In the genomic region with DNA sequence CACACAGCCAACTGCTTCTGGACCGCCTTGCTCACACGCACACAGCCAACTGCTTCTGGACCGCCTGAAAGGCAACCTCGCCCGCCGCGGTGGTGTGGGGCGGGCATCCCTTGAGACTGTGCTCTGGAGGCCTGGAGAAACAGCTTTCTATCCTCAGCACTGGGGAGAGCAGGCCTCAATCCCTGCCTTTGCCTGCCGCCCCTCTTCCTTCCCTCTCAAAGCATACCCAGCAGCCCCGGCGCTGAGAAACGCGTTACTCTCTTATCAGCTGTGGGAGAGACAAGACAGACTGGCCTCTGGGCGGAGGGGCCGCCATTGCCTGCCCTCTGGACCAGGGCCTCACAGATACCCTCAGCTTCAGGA, we compare ENCODE assay signal across 10 cellular contexts. TPM values are rescaled to one million over a fixed set of nuclear protein-coding genes. Genes with fewer than 3 reads are reported as not detected.
DNase-seq lines count a peak whose midpoint lies in the region; ATAC-seq and TF ChIP-seq lines count a peak whose summit lies in the region.
"Had no signal": no experiment of that assay in that cellular context is flagged by ENCODE, and none has a peak within 500 bp of the region (broad histone marks: within the 10 kb centered on the region; RNA-seq: fewer than 3 reads in every experiment).

No MANE protein-coding gene starts in this region.

- peaks cover 0 to 24% (median 12%) of the 10 kb centered on the region in 4 donors for H3K36me3 ChIP-seq in stomach

- TF ChIP-seq CTCF in stomach (IDR thresholded peaks at IDR 0.05), result no peak

- H3K9me3 ChIP-seq in iPS-18c (ENCODE audit: control insufficient read depth, insufficient read depth, low read length) (peaks cover 5% of the 10 kb centered on the region), stomach (no peaks in the 10 kb centered on the region)

- no peak for TF ChIP-seq EP300 in stomach (IDR thresholded peaks at IDR 0.05)

- peak overlapping the region; percentile 22; the same call in 1 of the 2 replicates for H3K4me3 ChIP-seq in iPS-18c (ENCODE audit: insufficient read depth, low read depth, low read length)
- H3K4me3 ChIP-seq in stomach, result peak overlapping the region; percentile 61 to 81 (median 64)

- H3K9me3 Mint-ChIP-seq in T-helper 1 cell treated with Interleukin-12 subunit alpha and Interleukin-12 subunit beta and Interleukin-4 antibody, amounts not matched to agents 30 μg/mL and 1 μg/mL, for 36 hours, result no peaks in the 10 kb centered on the region
- H3K9me3 Mint-ChIP-seq in activated T-helper 2 cell treated with anti-CD3 and anti-CD28 coated beads, Interferon-gamma antibody, Interleukin-2, Interleukin-4, amounts not matched to agents 10 μg/mL and 5 μg/mL and 100 μg/mL, durations not matched to agents 14 hours and 24 hours and 36 hours, result no peaks in the 10 kb centered on the region

- peaks cover 5% of the 10 kb centered on the region for H3K27me3 Mint-ChIP-seq in T-helper 1 cell treated with Interleukin-12 subunit alpha and Interleukin-12 subunit beta and Interleukin-4 antibody, amounts not matched to agents 30 μg/mL and 1 μg/mL, for 36 hours (ENCODE audit: low read depth)
- peaks cover 2% of the 10 kb centered on the region for H3K27me3 Mint-ChIP-seq in activated T-helper 2 cell treated with anti-CD3 and anti-CD28 coated beads, Interferon-gamma antibody, Interleukin-2, Interleukin-4, amounts not matched to agents 10 μg/mL and 5 μg/mL and 100 μg/mL, durations not matched to agents 14 hours and 24 hours and 36 hours (ENCODE audit: low read depth)

- ATAC-seq in GM21447 (IDR thresholded peaks at IDR 0.05; ENCODE audit: unreplicated experiment) (no peak), HG02938 (IDR thresholded peaks at IDR 0.05; ENCODE audit: unreplicated experiment) (no peak)

- CTCF ChIA-PET in HEK293T (lab: Yijun Ruan, JAX), result interaction anchor here (0.6 to 2.7 kb wide), 5 partner anchors 9 to 526 kb away, joined by 3 to 12 read pairs (median 7); a partner anchor contains a TSS

- H3K36me3 Mint-ChIP-seq in T-helper 1 cell treated with Interleukin-12 subunit alpha and Interleukin-12 subunit beta and Interleukin-4 antibody, amounts not matched to agents 30 μg/mL and 1 μg/mL, for 36 hours (ENCODE audit: low read depth), result peaks cover 3% of the 10 kb centered on the region
- peaks cover 3% of the 10 kb centered on the region for H3K36me3 Mint-ChIP-seq in activated T-helper 2 cell treated with anti-CD3 and anti-CD28 coated beads, Interferon-gamma antibody, Interleukin-2, Interleukin-4, amounts not matched to agents 10 μg/mL and 5 μg/mL and 100 μg/mL, durations not matched to agents 14 hours and 24 hours and 36 hours (ENCODE audit: low read depth)

- no peak for DNase-seq in T-helper 1 cell
- no peak for DNase-seq in activated T-helper 2 cell treated with anti-CD3 and anti-CD28 coated beads, Interferon-gamma antibody, Interleukin-2, Interleukin-4, amounts not matched to agents 10 μg/mL and 5 μg/mL and 100 μg/mL, durations not matched to agents 14 hours and 24 hours and 36 hours (ENCODE audit: low spot score)
- DNase-seq in stomach, result no peak
- no peak for DNase-seq in HEK293T (ENCODE audit: extremely low spot score)
- DNase-seq: NCI-H2171 had no signal

- H3K27me3 ChIP-seq in stomach, result peaks cover 0 to 22% (median 0%) of the 10 kb centered on the region in 3 donors

- H3K27ac ChIP-seq in stomach, result peak overlapping the region in 3 of 5 donors; percentile 77 to 81 (median 80)

- intact Hi-C loops in activated T-helper 2 cell treated with anti-CD3 and anti-CD28 coated beads, Interferon-gamma antibody, Interleukin-2, Interleukin-4, amounts not matched to agents 10 μg/mL and 5 μg/mL and 100 μg/mL, durations not matched to agents 14 hours and 24 hours and 36 hours (cut with micrococcal nuclease), result loop anchor here (5.0 to 10.0 kb wide), 3 partner anchors 182 to 1820 kb away; a partner anchor contains a TSS
- intact Hi-C loops in stomach (cut with DNase I; ENCODE audit: low total_unique reads), result no loop called here

- peaks cover 28% of the 10 kb centered on the region for H3K4me1 Mint-ChIP-seq in T-helper 1 cell treated with Interleukin-12 subunit alpha and Interleukin-12 subunit beta and Interleukin-4 antibody, amounts not matched to agents 30 μg/mL and 1 μg/mL, for 36 hours (ENCODE audit: low read depth)
- H3K4me1 Mint-ChIP-seq in activated T-helper 2 cell treated with anti-CD3 and anti-CD28 coated beads, Interferon-gamma antibody, Interleukin-2, Interleukin-4, amounts not matched to agents 10 μg/mL and 5 μg/mL and 100 μg/mL, durations not matched to agents 14 hours and 24 hours and 36 hours (ENCODE audit: low read depth), result peaks cover 33% of the 10 kb centered on the region

- peaks cover 13 to 56% (median 32%) of the 10 kb centered on the region in 4 donors for H3K4me1 ChIP-seq in stomach

- peak overlapping the region; percentile 52 for H3K4me3 Mint-ChIP-seq in T-helper 1 cell treated with Interleukin-12 subunit alpha and Interleukin-12 subunit beta and Interleukin-4 antibody, amounts not matched to agents 30 μg/mL and 1 μg/mL, for 36 hours
- H3K4me3 Mint-ChIP-seq in activated T-helper 2 cell treated with anti-CD3 and anti-CD28 coated beads, Interferon-gamma antibody, Interleukin-2, Interleukin-4, amounts not matched to agents 10 μg/mL and 5 μg/mL and 100 μg/mL, durations not matched to agents 14 hours and 24 hours and 36 hours (ENCODE audit: low read depth), result peak overlapping the region; percentile 99

- POLR2A ChIA-PET in HEK293T (lab: Yijun Ruan, JAX), result interaction anchor here (0.6 to 2.6 kb wide), 3 partner anchors 16 to 195 kb away, joined by 3 to 13 read pairs (median 3); no protein-coding TSS in a partner anchor

- H3K27ac Mint-ChIP-seq in T-helper 1 cell treated with Interleukin-12 subunit alpha and Interleukin-12 subunit beta and Interleukin-4 antibody, amounts not matched to agents 30 μg/mL and 1 μg/mL, for 36 hours, result no peak overlapping the region
- no peak overlapping the region for H3K27ac Mint-ChIP-seq in activated T-helper 2 cell treated with anti-CD3 and anti-CD28 coated beads, Interferon-gamma antibody, Interleukin-2, Interleukin-4, amounts not matched to agents 10 μg/mL and 5 μg/mL and 100 μg/mL, durations not matched to agents 14 hours and 24 hours and 36 hours

- WGBS in stomach, 5 donors, result 54 to 90% (median 55%) methylated on average over 2 to 15 of the region's 15 CpGs

- no peak for TF ChIP-seq POLR2A in stomach (IDR thresholded peaks at IDR 0.05)

TF ChIP-seq in HEK293T, 16 proteins besides CTCF, POLR2A, EP300 and RAD21:
- TF ChIP-seq ARNT (IDR thresholded peaks at IDR 0.05) (no peak), FOXM1 (IDR thresholded peaks at IDR 0.05; ENCODE audit: borderline replicate concordance) (no peak), BHLHE40 (IDR thresholded peaks at IDR 0.05; ENCODE audit: borderline replicate concordance) (no peak), CTBP1 (IDR thresholded peaks at IDR 0.05; ENCODE audit: borderline replicate concordance) (no peak), FOXK2 (IDR thresholded peaks at IDR 0.05) (no peak)
TF ChIP-seq in HEK293T: peak in this region for 0.

RNA-seq across cellular contexts. Expression of a gene that starts 2.9 kb away (rescaled TPM):
- 33.0 and 35.2 TPM in 2 replicates for total RNA-seq in activated T-helper 2 cell treated with anti-CD3 and anti-CD28 coated beads, Interferon-gamma antibody, Interleukin-2, Interleukin-4, amounts not matched to agents 10 μg/mL and 5 μg/mL and 100 μg/mL, durations not matched to agents 14 hours and 24 hours and 36 hours
- 100 to 1,000 TPM in 1 of 5 donors, 10 to 100 TPM in 2, 1 to 10 TPM in 2; 3.1 to 139 (median 13.6) TPM for total RNA-seq in stomach
- 10 to 100 TPM in 1 of 3 donors, 1 to 10 TPM in 2; 7.3 to 15.7 (median 7.5) TPM for polyA plus RNA-seq in stomach
- total RNA-seq: A172 had no signal

RNA-seq across cellular contexts. Expression of a gene that starts 18.4 kb away (rescaled TPM):
- not detected in 2 replicates for total RNA-seq in activated T-helper 2 cell treated with anti-CD3 and anti-CD28 coated beads, Interferon-gamma antibody, Interleukin-2, Interleukin-4, amounts not matched to agents 10 μg/mL and 5 μg/mL and 100 μg/mL, durations not matched to agents 14 hours and 24 hours and 36 hours
- total RNA-seq in stomach, result 100 to 1,000 TPM in 1 of 5 donors, 10 to 100 TPM in 2, 1 to 10 TPM in 1, not detected in 1; 7.6 to 208 (median 35.9) TPM
- polyA plus RNA-seq in stomach, result 100 to 1,000 TPM; 107 to 518 (median 441) TPM
- total RNA-seq: A172 had no signal

RNA-seq across cellular contexts. Expression of a gene that starts 34.2 kb away (rescaled TPM):
- total RNA-seq in activated T-helper 2 cell treated with anti-CD3 and anti-CD28 coated beads, Interferon-gamma antibody, Interleukin-2, Interleukin-4, amounts not matched to agents 10 μg/mL and 5 μg/mL and 100 μg/mL, durations not matched to agents 14 hours and 24 hours and 36 hours, result 0.53 TPM in 1 of 2 replicates, not detected in the other
- 1 to 10 TPM in 1 of 5 donors, not detected in 4; 7.8 TPM for total RNA-seq in stomach
- 100 to 1,000 TPM in 1 of 3 donors, 1 to 10 TPM in 2; 2.0 to 395 (median 2.4) TPM for polyA plus RNA-seq in stomach
